Comparison of ENCODE assay signal across 33 cellular contexts in the genomic region with DNA sequence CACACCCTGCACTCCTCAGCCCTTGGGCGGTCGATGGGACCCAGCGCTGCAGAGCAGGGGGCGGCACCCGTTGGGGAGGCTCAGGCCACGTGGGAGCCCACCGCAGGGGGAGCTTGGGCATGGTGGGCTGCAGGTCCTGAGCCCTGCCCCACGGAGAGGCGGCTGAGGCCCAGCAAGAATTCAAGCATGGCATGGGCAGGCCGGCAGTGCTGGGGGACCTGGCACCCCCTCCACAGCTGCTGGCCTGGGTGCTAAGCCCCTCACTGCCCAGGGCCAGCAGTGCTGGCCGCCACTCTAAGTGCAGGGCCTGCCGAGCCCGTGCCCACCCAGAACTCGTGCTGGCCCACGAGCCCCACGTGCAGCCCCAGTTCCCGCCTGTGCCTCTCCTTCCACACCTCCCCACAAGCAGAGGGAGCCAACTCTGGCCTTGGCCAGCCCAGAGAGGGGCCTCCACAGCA.
"Had no signal": no experiment of that assay in that cellular context is flagged by ENCODE, and none has a peak within 500 bp of the region (broad histone marks: within the 10 kb centered on the region; RNA-seq: fewer than 3 reads in every experiment).

No MANE protein-coding gene starts in this region.

- H3K9me3 ChIP-seq: adrenal gland had no signal

- DNase-seq: activated B cell treated with CpG ODN at 0.5 μM for 24 hours; activated CD4-positive, alpha-beta memory T cell treated with anti-CD3 and anti-CD28 coated beads for 36 hours; activated CD4-positive, alpha-beta T cell treated with anti-CD3 and anti-CD28 coated beads for 4 hours; activated CD4-positive, alpha-beta T cell treated with anti-CD3 and anti-CD28 coated beads, Interleukin-2, amount 10 ng/mL, durations not matched to agents 24 days and 14 days; activated CD4-positive, alpha-beta T cell treated with anti-CD3 and anti-CD28 coated beads, Interleukin-2, amount 50 U/mL, for 1 hour; activated CD4-positive, alpha-beta T cell treated with anti-CD3 and anti-CD28 coated beads, Interleukin-2, amount 50 U/mL, for 4 hours; activated CD4-positive, CD25-positive, alpha-beta regulatory T cell treated with anti-CD3 and anti-CD28 coated beads, Interleukin-2, amount 50 U/mL, for 72 hours; activated CD8-positive, alpha-beta memory T cell treated with anti-CD3 and anti-CD28 coated beads, Interleukin-2, amount 50 U/mL, for 4 hours; activated CD8-positive, alpha-beta T cell treated with anti-CD3 and anti-CD28 coated beads for 36 hours; activated effector memory CD4-positive, alpha-beta T cell treated with anti-CD3 and anti-CD28 coated beads, Interleukin-2, amount 50 U/mL, for 16 hours; activated gamma-delta T cell treated with Interleukin-2 at 50 U/mL for 16 hours; activated naive CD4-positive, alpha-beta T cell; activated naive CD4-positive, alpha-beta T cell treated with anti-CD3 and anti-CD28 coated beads for 36 hours; activated naive CD4-positive, alpha-beta T cell treated with anti-CD3 and anti-CD28 coated beads, Interleukin-2, amount 50 U/mL, for 16 hours; activated naive CD8-positive, alpha-beta T cell treated with anti-CD3 and anti-CD28 coated beads for 36 hours; activated T-cell treated with anti-CD3 and anti-CD28 coated beads for 4 hours; activated T-cell treated with anti-CD3 and anti-CD28 coated beads, Interleukin-2, amount 50 U/mL, for 1 hour; activated T-cell treated with anti-CD3 and anti-CD28 coated beads, Interleukin-2, amount 50 U/mL, for 4 hours; activated T-cell treated with anti-CD3 and anti-CD28 coated beads, Interleukin-2, amount 50 U/mL, for 72 hours; adrenal gland; amniotic stem cell; aorta; body of pancreas; brain microvascular endothelial cell; central memory CD4-positive, alpha-beta T cell; T-helper 2 cell; T-helper 9 cell had no signal

- H3K27ac ChIP-seq: adrenal gland, body of pancreas, brain microvascular endothelial cell, breast epithelium, VCaP had no signal

- FAIRE-seq: astrocyte, TTC549 had no signal

- H3K4me1 ChIP-seq: adrenal gland, body of pancreas, breast epithelium had no signal

- H3K27me3 ChIP-seq: adrenal gland, body of pancreas, brain microvascular endothelial cell, breast epithelium had no signal

- ATAC-seq: activated CD8-positive, alpha-beta T cell treated with anti-CD3 and anti-CD28 coated beads for 36 hours; activated naive CD4-positive, alpha-beta T cell treated with anti-CD3 and anti-CD28 coated beads, Interleukin-2, amount 50 U/mL, for 72 hours; activated T-cell treated with anti-CD3 and anti-CD28 coated beads, Interleukin-2, amount 50 U/mL, for 4 hours; activated T-cell treated with anti-CD3 and anti-CD28 coated beads, Interleukin-2, amount 50 U/mL, for 72 hours; activated T-helper 17 cell treated with anti-CD3 and anti-CD28 coated beads, Interleukin-2, amount 50 U/mL, for 72 hours; body of pancreas had no signal

- H3K36me3 ChIP-seq: adrenal gland, brain microvascular endothelial cell, breast epithelium had no signal

- H3K4me3 ChIP-seq: adrenal gland, body of pancreas, breast epithelium had no signal
